ENCODE assay signal across 8 cellular contexts in the genomic region with DNA sequence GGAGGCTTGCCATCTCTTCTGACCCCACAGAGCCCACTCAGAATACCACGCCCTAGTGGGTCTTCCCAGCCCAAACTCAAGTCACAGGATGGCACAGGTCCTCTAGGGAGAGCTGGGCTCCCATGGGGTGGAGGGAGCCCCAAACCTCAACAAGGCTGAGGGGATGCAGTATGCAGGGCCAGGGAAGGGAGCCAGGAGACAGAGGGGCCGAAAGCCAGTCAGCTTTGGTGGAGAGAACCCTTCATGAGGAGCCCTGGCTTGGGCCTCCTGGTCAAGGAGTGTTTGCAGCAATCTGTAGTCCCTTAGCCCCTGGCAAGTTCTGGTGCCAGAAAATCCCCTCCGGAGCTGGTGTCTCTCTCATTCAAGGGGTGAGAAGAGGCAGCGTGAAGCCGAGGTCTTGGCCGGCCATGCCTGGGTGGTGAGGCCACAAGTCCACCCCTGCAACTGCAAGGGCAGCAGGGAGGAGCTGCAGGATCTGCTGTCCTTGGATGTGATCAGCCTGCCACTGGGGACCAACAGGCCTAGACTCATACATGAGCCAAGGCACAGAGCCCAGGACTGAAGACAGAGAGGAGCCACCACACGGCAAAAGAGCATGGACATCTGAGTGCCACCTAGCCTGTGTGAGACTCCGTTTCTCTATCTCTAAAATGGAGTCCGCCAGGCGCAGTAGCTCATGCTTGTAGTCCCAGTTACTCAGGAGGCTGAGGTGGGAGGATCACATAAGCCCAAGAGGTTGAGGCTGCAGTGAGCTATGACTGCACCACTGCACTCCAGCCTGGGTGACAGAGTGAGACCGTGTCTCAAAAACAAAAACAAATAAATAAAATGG. TPM values are rescaled to one million over a fixed set of nuclear protein-coding genes. Genes with fewer than 3 reads are reported as not detected.
A peak's percentile ranks its signal among the peaks of the same experiment; 100 is the strongest.
DNase-seq lines count a peak whose midpoint lies in the region; ATAC-seq and TF ChIP-seq lines count a peak whose summit lies in the region.

No MANE protein-coding gene starts in this region.

- POLR2A ChIA-PET in HCT116 (lab: Charles Lee) = interaction anchor here (1.0 to 4.2 kb wide), 7 partner anchors 8 to 61 kb away, joined by 3 to 23 read pairs (median 4); a partner anchor contains a TSS
- POLR2A ChIA-PET in GM10248 (lab: Yijun Ruan, JAX) = interaction anchor here (0.6 to 2.0 kb wide), 11 partner anchors 8 to 400 kb away, joined by 3 to 7 read pairs (median 5); a partner anchor contains a TSS

- RAD21 ChIA-PET in HCT116 (lab: Charles Lee; ENCODE audit: low non-redundant PET in 1 of 2, low total read pairs in 2 of 2, uncharacterized antibody in 2 of 2, unreplicated experiment in 2 of 2) = no interaction called here

- H3K9me3 Mint-ChIP-seq in activated T-helper 17 cell treated with anti-CD3 and anti-CD28 coated beads, Interleukin-2, amount 50 U/mL, for 72 hours = no peaks in the 10 kb centered on the region

- H3K36me3 Mint-ChIP-seq in activated T-helper 17 cell treated with anti-CD3 and anti-CD28 coated beads, Interleukin-2, amount 50 U/mL, for 72 hours (ENCODE audit: low read depth) = peaks cover 50% of the 10 kb centered on the region

- no peak overlapping the region for H3K4me2 ChIP-seq in HCT116 (ENCODE audit: low read length)

- no peak for TF ChIP-seq RAD21 in HCT116 (IDR thresholded peaks at IDR 0.05; ENCODE audit: low read depth)

- no peaks in the 10 kb centered on the region for H4K20me1 ChIP-seq in HCT116 (ENCODE audit: insufficient read depth)

- H3K79me2 ChIP-seq in HCT116 (ENCODE audit: insufficient read depth, low read length) = no peaks in the 10 kb centered on the region

- H3K27ac Mint-ChIP-seq in activated T-helper 17 cell treated with anti-CD3 and anti-CD28 coated beads, Interleukin-2, amount 50 U/mL, for 72 hours = peak overlapping the region; percentile 92

- H3K4me1 Mint-ChIP-seq in activated T-helper 17 cell treated with anti-CD3 and anti-CD28 coated beads, Interleukin-2, amount 50 U/mL, for 72 hours = peaks cover 15% of the 10 kb centered on the region

- no peak overlapping the region for H2AFZ ChIP-seq in HCT116 (ENCODE audit: low read depth, low read length, poor library complexity, severe bottlenecking)

- CTCF ChIA-PET in HCT116 (lab: Charles Lee) = interaction anchor here (0.9 to 2.7 kb wide), 3 partner anchors 22 to 30 kb away, joined by 3 to 14 read pairs (median 3); no protein-coding TSS in a partner anchor
- CTCF ChIA-PET in GM10248 (lab: Yijun Ruan, JAX) = interaction anchor here (1.0 to 2.2 kb wide), 6 partner anchors 9 to 65 kb away, joined by 3 to 11 read pairs (median 4); no protein-coding TSS in a partner anchor

- H3K27me3 ChIP-seq in HCT116 (ENCODE audit: insufficient read depth, low read length) = no peaks in the 10 kb centered on the region
- no peaks in the 10 kb centered on the region for H3K27me3 ChIP-seq in spleen (replicated peaks in 1 of 7)

- H3K27me3 Mint-ChIP-seq in activated T-helper 17 cell treated with anti-CD3 and anti-CD28 coated beads, Interleukin-2, amount 50 U/mL, for 72 hours = no peaks in the 10 kb centered on the region

- H3K9me2 ChIP-seq in HCT116 (ENCODE audit: insufficient read depth) = no peaks in the 10 kb centered on the region

- H3K4me1 ChIP-seq in HCT116 (ENCODE audit: control insufficient read depth in 1 of 2, insufficient read depth in 2 of 2, low read length in 2 of 2) = peaks cover 11 to 18% of the 10 kb centered on the region in 2 experiments; a peak in 3 of 4 replicates
- H3K4me1 ChIP-seq in spleen = peaks cover 16 to 59% (median 39%) of the 10 kb centered on the region in 6 donors

- H3K36me3 ChIP-seq in HCT116 (ENCODE audit: control insufficient read depth in 1 of 2, insufficient read depth in 2 of 2, low read length in 2 of 2) = no peaks in the 10 kb centered on the region
- H3K36me3 ChIP-seq in spleen = peaks cover 0 to 55% (median 11%) of the 10 kb centered on the region in 6 donors

- ATAC-seq in HCT116 (no peak), left ventricle myocardium superior (peak; percentile 22)
- peak; percentile 18 for ATAC-seq in activated T-helper 17 cell treated with anti-CD3 and anti-CD28 coated beads, Interleukin-2, amount 50 U/mL, for 72 hours (replicated peaks)

- WGBS in spleen, 5 donors = 78 to 95% (median 88%) methylated on average over 11 of the region's 11 CpGs

- peak overlapping the region; percentile 42 for H3K4me3 Mint-ChIP-seq in activated T-helper 17 cell treated with anti-CD3 and anti-CD28 coated beads, Interleukin-2, amount 50 U/mL, for 72 hours

- TF ChIP-seq POLR2A in HCT116 (IDR thresholded peaks at IDR 0.05; ENCODE audit: borderline replicate concordance, extremely low read depth, insufficient read depth, insufficient read length) (no peak), spleen (IDR thresholded peaks at IDR 0.05) (no peak)

- intact Hi-C loops in HCT116 (cut with micrococcal nuclease) (no loop called here), left ventricle myocardium superior (cut with micrococcal nuclease) (no loop called here), spleen (cut with DNase I; ENCODE audit: low total_unique reads) (no loop called here)

- no peak overlapping the region for H3K9ac ChIP-seq in HCT116 (ENCODE audit: low read length)

- no peak overlapping the region for H3K4me3 ChIP-seq in HCT116 (replicated peaks in 1 of 2; ENCODE audit: low read depth in 1 of 2, low read length in 2 of 2)
- no peak overlapping the region for H3K4me3 ChIP-seq in spleen

- H3K9me3 ChIP-seq in HCT116 (ENCODE audit: control insufficient read depth in 1 of 2, insufficient read depth in 1 of 2, low read depth in 1 of 2, low read length in 2 of 2) (no peaks in the 10 kb centered on the region), spleen (peaks cover 0 to 4% (median 0%) of the 10 kb centered on the region in 8 donors)

- peak overlapping the region; percentile 21; the same call in 1 of the 2 replicates for H3K27ac ChIP-seq in HCT116 (ENCODE audit: low read depth, low read length)
- peak overlapping the region in 7 of 8 donors; percentile 1 to 77 (median 45) for H3K27ac ChIP-seq in spleen

- DNase-seq in HCT116 (ENCODE audit: low read depth, low spot score) = no peak
- DNase-seq in left ventricle myocardium superior = peak; percentile 71
- no peak for DNase-seq in spleen
- no peak for DNase-seq in GM10248 (ENCODE audit: extremely low spot score)
- no peak for DNase-seq in hippocampal formation (lab: John Stamatoyannopoulos, UW)
- no peak for DNase-seq in NCI-H1092 (lab: John Stamatoyannopoulos, UW)
- DNase-seq in SKM-1 treated with dmso at 0.1 percent for 144 hours (lab: John Stamatoyannopoulos, UW; ENCODE audit: unreplicated experiment) = no peak

- BruUV-seq in HCT116 (replicated peaks; lab: Mats Ljungman, UMichigan) = no TSS peak

- TF ChIP-seq CTCF in HCT116 (IDR thresholded peaks at IDR 0.05 in 2 of 3, conservative IDR thresholded peaks at IDR 0.05 in 1 of 3; ENCODE audit: borderline replicate concordance in 1 of 3, insufficient read depth in 1 of 3, low read depth in 2 of 3, low read length in 2 of 3) (no peak), spleen (IDR thresholded peaks at IDR 0.05 in 8 of 11, conservative IDR thresholded peaks at IDR 0.05 in 3 of 11) (no peak), GM10248 (IDR thresholded peaks at IDR 0.05; ENCODE audit: control extremely low read depth, extremely low read depth, low read depth, missing control alignments) (no peak)

TF ChIP-seq in HCT116, 20 proteins besides CTCF, POLR2A, EP300 and RAD21 (continues in another document):
- TF ChIP-seq ZNF274 (IDR thresholded peaks at IDR 0.05; ENCODE audit: low read depth, low read length) (no peak), EZH2phosphoT487 (IDR thresholded peaks at IDR 0.05; ENCODE audit: borderline replicate concordance) (no peak), POLR2AphosphoS5 (IDR thresholded peaks at IDR 0.05; ENCODE audit: low read depth, low read length) (no peak; the same call in 1 of the 2 replicates), YY1 (IDR thresholded peaks at IDR 0.05; ENCODE audit: extremely low read depth, insufficient replicate concordance, low read depth, low read length) (no peak), SRF (IDR thresholded peaks at IDR 0.05; ENCODE audit: low read depth) (no peak), FOSL1 (IDR thresholded peaks at IDR 0.05; ENCODE audit: low read depth) (no peak), CBX3 (IDR thresholded peaks at IDR 0.05; ENCODE audit: low read depth) (no peak), SP1 (IDR thresholded peaks at IDR 0.05; ENCODE audit: low read depth) (no peak)
- TF ChIP-seq, protein P1, sequence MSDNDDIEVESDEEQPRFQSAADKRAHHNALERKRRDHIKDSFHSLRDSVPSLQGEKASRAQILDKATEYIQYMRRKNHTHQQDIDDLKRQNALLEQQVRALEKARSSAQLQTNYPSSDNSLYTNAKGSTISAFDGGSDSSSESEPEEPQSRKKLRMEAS (IDR thresholded peaks at IDR 0.05) = no peak
- TF ChIP-seq, protein P2, sequence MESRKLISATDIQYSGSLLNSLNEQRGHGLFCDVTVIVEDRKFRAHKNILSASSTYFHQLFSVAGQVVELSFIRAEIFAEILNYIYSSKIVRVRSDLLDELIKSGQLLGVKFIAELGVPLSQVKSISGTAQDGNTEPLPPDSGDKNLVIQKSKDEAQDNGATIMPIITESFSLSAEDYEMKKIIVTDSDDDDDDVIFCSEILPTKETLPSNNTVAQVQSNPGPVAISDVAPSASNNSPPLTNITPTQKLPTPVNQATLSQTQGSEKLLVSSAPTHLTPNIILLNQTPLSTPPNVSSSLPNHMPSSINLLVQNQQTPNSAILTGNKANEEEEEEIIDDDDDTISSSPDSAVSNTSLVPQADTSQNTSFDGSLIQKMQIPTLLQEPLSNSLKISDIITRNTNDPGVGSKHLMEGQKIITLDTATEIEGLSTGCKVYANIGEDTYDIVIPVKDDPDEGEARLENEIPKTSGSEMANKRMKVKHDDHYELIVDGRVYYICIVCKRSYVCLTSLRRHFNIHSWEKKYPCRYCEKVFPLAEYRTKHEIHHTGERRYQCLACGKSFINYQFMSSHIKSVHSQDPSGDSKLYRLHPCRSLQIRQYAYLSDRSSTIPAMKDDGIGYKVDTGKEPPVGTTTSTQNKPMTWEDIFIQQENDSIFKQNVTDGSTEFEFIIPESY (IDR thresholded peaks at IDR 0.05; ENCODE audit: extremely low read depth, insufficient replicate concordance, low read length) = no peak

RNA-seq across cellular contexts. Expression of a gene that starts 24.1 kb away (rescaled TPM):
- 564 TPM for total RNA-seq in HCT116 (2021; ENCODE audit: unreplicated experiment)
- polyA plus RNA-seq in HCT116 (2012) = 181 and 274 TPM in 2 replicates
- total RNA-seq in activated T-helper 17 cell treated with anti-CD3 and anti-CD28 coated beads, Interleukin-2, amount 50 U/mL, for 72 hours = 1,000 to 10,000 TPM in 1 of 2 donors, 100 to 1,000 TPM in 1; 823 to 2,912 TPM
- 508 TPM for total RNA-seq in left ventricle myocardium superior
- total RNA-seq in spleen = 1,000 to 10,000 TPM in 2 of 7 donors, 100 to 1,000 TPM in 5; 266 to 1,804 (median 799) TPM
- 1,000 to 10,000 TPM in 2 of 3 donors, 100 to 1,000 TPM in 1; 526 to 1,090 (median 1,018) TPM for polyA plus RNA-seq in spleen

RNA-seq across cellular contexts. Expression of a gene that starts 52.2 kb away (rescaled TPM):
- total RNA-seq in HCT116 (2021; ENCODE audit: unreplicated experiment) (6,000 TPM), left ventricle myocardium superior (7,191 TPM), spleen (over 10,000 TPM; 10,088 to 24,490 (median 13,598) TPM)
- polyA plus RNA-seq in HCT116 (2012) = 380 and 423 TPM in 2 replicates
- over 10,000 TPM in 1 of 2 donors, 1,000 to 10,000 TPM in 1; 5,547 to 22,796 TPM for total RNA-seq in activated T-helper 17 cell treated with anti-CD3 and anti-CD28 coated beads, Interleukin-2, amount 50 U/mL, for 72 hours
- 100 to 1,000 TPM; 111 to 793 (median 171) TPM for polyA plus RNA-seq in spleen
